ENCODE assay signal across 21 cellular contexts in the genomic region with DNA sequence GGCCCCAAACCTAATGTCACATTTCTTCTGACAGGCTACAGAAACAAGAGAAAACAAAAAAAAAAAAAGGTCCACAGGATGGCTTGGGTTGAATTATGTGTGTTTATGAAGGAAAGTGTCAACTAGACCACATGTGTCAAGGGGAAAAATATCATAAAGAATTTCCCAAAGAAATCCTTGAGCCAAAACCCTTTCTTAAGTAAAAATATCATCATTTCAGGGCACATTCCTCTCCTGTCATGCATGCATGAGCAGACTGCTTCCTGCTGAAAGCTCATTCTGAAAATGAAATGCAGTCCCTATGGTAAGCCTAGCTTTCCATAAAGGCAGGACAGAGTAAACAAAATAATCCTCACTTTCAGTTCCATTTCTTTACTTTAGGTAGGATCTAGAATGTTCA.
DNase-seq lines count a peak whose midpoint lies in the region; ATAC-seq, FAIRE-seq and TF ChIP-seq lines count a peak whose summit lies in the region.
"Had no signal": no experiment of that assay in that cellular context is flagged by ENCODE, and none has a peak within 500 bp of the region (broad histone marks: within the 10 kb centered on the region; RNA-seq: fewer than 3 reads in every experiment).

No MANE protein-coding gene starts in this region.

- CTCF ChIA-PET in HepG2 (lab: Yijun Ruan, JAX; ENCODE audit: low intra/inter-chr PET ratio, low total read pairs): no interaction called here
- CTCF ChIA-PET in activated CD8-positive, alpha-beta T cell treated with anti-CD3 and anti-CD28 coated beads for 36 hours (lab: Charles Lee): interaction anchor here (1.3 kb wide), 1 partner anchor 27 kb away, joined by 4 read pairs; no protein-coding TSS in a partner anchor

- no peaks in the 10 kb centered on the region for H3K4me1 Mint-ChIP-seq in activated CD8-positive, alpha-beta T cell treated with anti-CD3 and anti-CD28 coated beads for 36 hours (ENCODE audit: low read depth)
- H3K4me1 Mint-ChIP-seq: nephron progenitor cell had no signal

- BruUV-seq in HepG2 (replicated peaks; lab: Mats Ljungman, UMichigan): no TSS peak

- H3K36me3 ChIP-seq in right lobe of liver (no peaks in the 10 kb centered on the region), HepG2 (replicated peaks in 1 of 2; ENCODE audit: control insufficient read depth in 1 of 2, insufficient read depth in 2 of 2, low read length in 2 of 2) (no peaks in the 10 kb centered on the region), left lung (no peaks in the 10 kb centered on the region)
- H3K36me3 ChIP-seq: sigmoid colon, transverse colon had no signal

- FAIRE-seq in HepG2 (lab: Jason Lieb, UNC): no peak
- FAIRE-seq: H54, K562 had no signal

- no peak for TF ChIP-seq RAD21 in HepG2 (CRISPR knock-in tag; IDR thresholded peaks at IDR 0.05)

- TF ChIP-seq CTCF in right lobe of liver (IDR thresholded peaks at IDR 0.05): no peak
- no peak for TF ChIP-seq CTCF in HepG2 (CRISPR knock-in tag; IDR thresholded peaks at IDR 0.05)
- no peak for TF ChIP-seq CTCF in choroid plexus epithelial cell (conservative IDR thresholded peaks at IDR 0.05; ENCODE audit: low read depth, low read length)
- no peak for TF ChIP-seq CTCF in left lung (IDR thresholded peaks at IDR 0.05)
- TF ChIP-seq CTCF in activated CD8-positive, alpha-beta T cell treated with anti-CD3 and anti-CD28 coated beads for 36 hours (IDR thresholded peaks at IDR 0.05): no peak

- H3K36me3 Mint-ChIP-seq in activated CD8-positive, alpha-beta T cell treated with anti-CD3 and anti-CD28 coated beads for 36 hours (ENCODE audit: low read depth): no peaks in the 10 kb centered on the region

- H2AFZ ChIP-seq in HepG2 (ENCODE audit: low read length): no peak overlapping the region

- H3K4me1 ChIP-seq in right lobe of liver (peaks cover 0 to 7% (median 0%) of the 10 kb centered on the region in 4 donors), HepG2 (ENCODE audit: insufficient read depth, low read length) (no peaks in the 10 kb centered on the region), left lung (no peaks in the 10 kb centered on the region)
- H3K4me1 ChIP-seq: sigmoid colon had no signal

- H3K9ac ChIP-seq in HepG2 (ENCODE audit: insufficient read depth, low read depth, low read length): no peak overlapping the region

- H3K4me3 Mint-ChIP-seq in activated CD8-positive, alpha-beta T cell treated with anti-CD3 and anti-CD28 coated beads for 36 hours: no peak overlapping the region
- H3K4me3 Mint-ChIP-seq: effector memory CD8-positive, alpha-beta T cell; nephron progenitor cell had no signal

- in situ Hi-C loops in HepG2 (cut with HindIII; ENCODE audit: extremely low pct_ligation_motif_present, low pct_unique_long_range_greater_than_20kb): no loop called here

- no peak for DNase-seq in right lobe of liver
- no peak for DNase-seq in HepG2 (ENCODE audit: low spot score)
- peak; percentile 75 for DNase-seq in choroid plexus epithelial cell (ENCODE audit: low read depth)
- no peak for DNase-seq in left lung
- no peak for DNase-seq in activated CD8-positive, alpha-beta T cell treated with anti-CD3 and anti-CD28 coated beads for 36 hours
- DNase-seq in NCI-H446 (lab: John Stamatoyannopoulos, UW): no peak
- DNase-seq: activated effector memory CD4-positive, alpha-beta T cell treated with anti-CD3 and anti-CD28 coated beads, Interleukin-2, amount 50 U/mL, for 16 hours; body of pancreas; COR-L47; effector memory CD8-positive, alpha-beta T cell; left cardiac atrium; NCI-H524; nephron progenitor cell; PC-3; sigmoid colon; stimulated activated CD4-positive, alpha-beta T cell treated with anti-CD3 and anti-CD28 coated beads, Interleukin-4, amount 100 ng/mL, for 24 hours; transverse colon had no signal

- H3K9me3 ChIP-seq in right lobe of liver (no peaks in the 10 kb centered on the region), HepG2 (ENCODE audit: low read length) (no peaks in the 10 kb centered on the region), left lung (no peaks in the 10 kb centered on the region)
- H3K9me3 ChIP-seq: body of pancreas, sigmoid colon, transverse colon had no signal

- no peak overlapping the region for H3K27ac Mint-ChIP-seq in activated CD8-positive, alpha-beta T cell treated with anti-CD3 and anti-CD28 coated beads for 36 hours
- H3K27ac Mint-ChIP-seq: effector memory CD8-positive, alpha-beta T cell; nephron progenitor cell had no signal

- no peaks in the 10 kb centered on the region for H4K20me1 ChIP-seq in HepG2 (ENCODE audit: insufficient read depth, low read length)

- no peak overlapping the region for H3K4me2 ChIP-seq in HepG2 (ENCODE audit: low read depth, low read length)

- TF ChIP-seq POLR2A in right lobe of liver (IDR thresholded peaks at IDR 0.05): no peak
- TF ChIP-seq POLR2A in HepG2 (IDR thresholded peaks at IDR 0.05; ENCODE audit: insufficient read depth in 1 of 2, low read depth in 2 of 2, low read length in 2 of 2): no peak

- intact Hi-C loops in right lobe of liver (cut with DNase I) (loop anchor here in 1 of 2 donors (10.0 kb wide), 1 partner anchor 137 kb away; no protein-coding TSS in a partner anchor), HepG2 (cut with micrococcal nuclease; ENCODE audit: unreplicated experiment) (no loop called here), left lung (cut with DNase I) (no loop called here)
- intact Hi-C loops in activated CD8-positive, alpha-beta T cell treated with anti-CD3 and anti-CD28 coated beads for 36 hours (cut with micrococcal nuclease): no loop called here

- no peak overlapping the region for H3K4me3 ChIP-seq in right lobe of liver
- H3K4me3 ChIP-seq in HepG2 (replicated peaks in 1 of 3; ENCODE audit: insufficient read depth in 1 of 3, low read depth in 2 of 3, low read length in 3 of 3): no peak overlapping the region
- no peak overlapping the region for H3K4me3 ChIP-seq in choroid plexus epithelial cell (ENCODE audit: low read depth, low read length)
- H3K4me3 ChIP-seq in left lung: no peak overlapping the region
- H3K4me3 ChIP-seq: body of pancreas, K562, sigmoid colon, transverse colon had no signal

- H3K27me3 ChIP-seq in right lobe of liver: no peaks in the 10 kb centered on the region
- H3K27me3 ChIP-seq in HepG2 (ENCODE audit: control insufficient read depth in 1 of 2, insufficient read depth in 2 of 2, low read length in 2 of 2): no peaks in the 10 kb centered on the region
- no peaks in the 10 kb centered on the region for H3K27me3 ChIP-seq in left lung
- H3K27me3 ChIP-seq: body of pancreas, sigmoid colon, transverse colon had no signal

- POLR2A ChIA-PET in HepG2 (lab: Yijun Ruan, JAX): no interaction called here
- POLR2A ChIA-PET in activated CD8-positive, alpha-beta T cell treated with anti-CD3 and anti-CD28 coated beads for 36 hours (lab: Charles Lee): no interaction called here

- H3K27ac ChIP-seq in right lobe of liver: no peak overlapping the region
- no peak overlapping the region for H3K27ac ChIP-seq in HepG2 (ENCODE audit: extremely low read length, insufficient read depth, low read length)
- peak overlapping the region in 1 of 2 donors; percentile 2 for H3K27ac ChIP-seq in left lung
- H3K27ac ChIP-seq: body of pancreas, sigmoid colon, transverse colon had no signal

- no peaks in the 10 kb centered on the region for H3K9me3 Mint-ChIP-seq in activated CD8-positive, alpha-beta T cell treated with anti-CD3 and anti-CD28 coated beads for 36 hours
- H3K9me3 Mint-ChIP-seq: effector memory CD8-positive, alpha-beta T cell; nephron progenitor cell had no signal

- no peaks in the 10 kb centered on the region for H3K27me3 Mint-ChIP-seq in activated CD8-positive, alpha-beta T cell treated with anti-CD3 and anti-CD28 coated beads for 36 hours

- peak in 3 of 4 donors; percentile 29 to 57 (median 29) for ATAC-seq in right lobe of liver
- no peak for ATAC-seq in HepG2
- peak; percentile 34 for ATAC-seq in left lung
- no peak for ATAC-seq in HG03139 (IDR thresholded peaks at IDR 0.05; ENCODE audit: unreplicated experiment)
- ATAC-seq in GM19351 (IDR thresholded peaks at IDR 0.05; ENCODE audit: unreplicated experiment): no peak
- no peak for ATAC-seq in activated CD8-positive, alpha-beta T cell treated with anti-CD3 and anti-CD28 coated beads for 36 hours
- ATAC-seq: body of pancreas; effector memory CD8-positive, alpha-beta T cell; K562; left cardiac atrium; PC-3 had no signal

- H3K79me2 ChIP-seq in HepG2 (ENCODE audit: insufficient read depth, low read length): no peaks in the 10 kb centered on the region

- TF ChIP-seq EP300 in HepG2 (IDR thresholded peaks at IDR 0.05; ENCODE audit: low read depth in 2 of 2, low read length in 2 of 2) (no peak), HepG2 (CRISPR knock-in tag; IDR thresholded peaks at IDR 0.05; ENCODE audit: borderline replicate concordance) (no peak)

TF ChIP-seq in HepG2, 621 proteins besides CTCF, POLR2A, EP300 and RAD21:
- no peak for TF ChIP-seq ZNF616 (CRISPR knock-in tag; IDR thresholded peaks at IDR 0.05; ENCODE audit: low read depth)
- TF ChIP-seq IKZF4 (CRISPR knock-in tag; IDR thresholded peaks at IDR 0.05; ENCODE audit: borderline replicate concordance, low read depth, not compliant biosample characterization): no peak
- no peak for TF ChIP-seq ZNF737 (CRISPR knock-in tag; IDR thresholded peaks at IDR 0.05; ENCODE audit: borderline replicate concordance)
- no peak for TF ChIP-seq MZF1 (CRISPR knock-in tag; IDR thresholded peaks at IDR 0.05; ENCODE audit: borderline replicate concordance)

Comparison
In these comparisons a context has a peak if more than half of its experiments do, and no peak if none do; other contexts are left out.
1. ATAC-seq: peak in right lobe of liver (3 of 4) and left lung (single experiment); none in HepG2 (single experiment), HG03139 (single experiment), GM19351 (single experiment) and activated CD8-positive, alpha-beta T cell treated with anti-CD3 and anti-CD28 coated beads for 36 hours (single experiment).